26 cellular contexts compared by ENCODE assay signal in genomic region chr10:56003555-56003954, GRCh38.
"Had no signal": no experiment of that assay in that cellular context is flagged by ENCODE, and none has a peak within 500 bp of the region (broad histone marks: within the 10 kb centered on the region; RNA-seq: fewer than 3 reads in every experiment).

No MANE protein-coding gene starts in this region.

- H3K4me1 ChIP-seq: colonic mucosa, esophagus muscularis mucosa, esophagus squamous epithelium, foreskin keratinocyte, gastrocnemius medialis, gastroesophageal sphincter, heart left ventricle, heart right ventricle had no signal

- H3K36me3 ChIP-seq: colonic mucosa, esophagus muscularis mucosa, esophagus squamous epithelium, gastrocnemius medialis, gastroesophageal sphincter, heart left ventricle, heart right ventricle had no signal

- DNase-seq: colonic mucosa; cortex of kidney; dermis blood vessel endothelial cell; dorsolateral prefrontal cortex; effector CD4-positive, alpha-beta T cell; effector CD8-positive, alpha-beta T cell; effector memory CD4-positive, alpha-beta T cell; effector memory CD8-positive, alpha-beta T cell; endodermal cell; erythroblast; esophagus squamous epithelium; foreskin fibroblast; foreskin melanocyte; gastrocnemius medialis; glutamatergic neuron; head of caudate nucleus; heart left ventricle; heart right ventricle; hippocampal formation had no signal

- H3K27ac ChIP-seq: colonic mucosa, coronary artery, dorsolateral prefrontal cortex, epithelial cell of prostate, esophagus muscularis mucosa, esophagus squamous epithelium, foreskin keratinocyte, gastrocnemius medialis, gastroesophageal sphincter, heart left ventricle, heart right ventricle, hepatocyte had no signal

- H3K79me2 ChIP-seq: hepatocyte had no signal

- H3K9me3 ChIP-seq: colonic mucosa, esophagus muscularis mucosa, esophagus squamous epithelium, gastrocnemius medialis, gastroesophageal sphincter, heart left ventricle, heart right ventricle had no signal

- H3K4me3 ChIP-seq: colonic mucosa, coronary artery, dorsolateral prefrontal cortex, esophagus muscularis mucosa, esophagus squamous epithelium, gastrocnemius medialis, gastroesophageal sphincter, heart left ventricle, heart right ventricle, hepatocyte had no signal

- ATAC-seq: effector memory CD8-positive, alpha-beta T cell; esophagus mucosa; foreskin keratinocyte; gastrocnemius medialis; gastroesophageal sphincter; heart left ventricle; heart right ventricle had no signal

- H3K4me2 ChIP-seq: hepatocyte had no signal

- H3K27me3 ChIP-seq: colonic mucosa, esophagus muscularis mucosa, esophagus squamous epithelium, foreskin keratinocyte, gastrocnemius medialis, gastroesophageal sphincter, heart left ventricle, heart right ventricle, hepatocyte had no signal

- H2AFZ ChIP-seq: hepatocyte had no signal
